ENCODE assay signal across 16 cellular contexts in genomic region chr22:18152519-18152918, GRCh38. TPM values are rescaled to one million over a fixed set of nuclear protein-coding genes. Genes with fewer than 3 reads are reported as not detected.
DNase-seq lines count a peak whose midpoint lies in the region; ATAC-seq and TF ChIP-seq lines count a peak whose summit lies in the region.
"Had no signal": no experiment of that assay in that cellular context is flagged by ENCODE, and none has a peak within 500 bp of the region (broad histone marks: within the 10 kb centered on the region; RNA-seq: fewer than 3 reads in every experiment).

No MANE protein-coding gene starts in this region.

- H3K36me3 ChIP-seq in prostate gland = no peaks in the 10 kb centered on the region

- ATAC-seq in Right ventricle myocardium superior (ENCODE audit: poor library complexity) = no peak
- ATAC-seq: HepG2, right cardiac atrium had no signal

- H3K4me3 ChIP-seq in prostate gland = no peak overlapping the region
- H3K4me3 ChIP-seq: dorsolateral prefrontal cortex had no signal

- no peaks in the 10 kb centered on the region for H3K9me3 ChIP-seq in prostate gland

- DNase-seq in stimulated activated CD4-positive, alpha-beta T cell treated with anti-CD3 and anti-CD28 coated beads, Interleukin-12 subunit alpha, Interleukin-12 subunit beta, amount 100 ng/mL, for 24 hours (ENCODE audit: low read depth in 2 of 2) = peak; percentile 2 to 11
- no peak for DNase-seq in stimulated activated CD4-positive, alpha-beta T cell treated with anti-CD3 and anti-CD28 coated beads, Interleukin-1b, Interleukin-23, amount 100 ng/mL, for 48 hours
- peak; percentile 25 for DNase-seq in activated CD8-positive, alpha-beta memory T cell treated with anti-CD3 and anti-CD28 coated beads, Interleukin-2, amount 50 U/mL, for 4 hours
- DNase-seq in germinal center (ENCODE audit: low spot score) (peak; percentile 3), Right ventricle myocardium superior (no peak), HT-29 (ENCODE audit: low spot score) (no peak), MV-4-11 (lab: John Stamatoyannopoulos, UW) (no peak), prostate gland (ENCODE audit: low spot score) (no peak)
- DNase-seq: amygdala, DMS79 treated with DMSO at 0.1 percent for 48 hours, dorsolateral prefrontal cortex, foreskin melanocyte, NCI-H1417 treated with DMSO at 0.1 percent for 48 hours, NCI-H82, right cardiac atrium had no signal

- no peak for TF ChIP-seq CTCF in prostate gland (IDR thresholded peaks at IDR 0.05)

- intact Hi-C loops in Right ventricle myocardium superior (cut with DNase I) (no loop called here), prostate gland (cut with DNase I) (no loop called here)

- 91% methylated on average over 8 of the region's 8 CpGs for WGBS in prostate gland

- H3K4me1 ChIP-seq in prostate gland (replicated peaks) = no peaks in the 10 kb centered on the region

- no peaks in the 10 kb centered on the region for H3K27me3 ChIP-seq in prostate gland (replicated peaks; ENCODE audit: insufficient read depth)
- H3K27me3 ChIP-seq: dorsolateral prefrontal cortex had no signal

- no peak overlapping the region for H3K27ac ChIP-seq in prostate gland
- H3K27ac ChIP-seq: dorsolateral prefrontal cortex had no signal

- no peak for TF ChIP-seq POLR2A in prostate gland (IDR thresholded peaks at IDR 0.05)

RNA-seq across cellular contexts. Expression of gene USP18, which starts 2.5 kb away (rescaled TPM):
- total RNA-seq in Right ventricle myocardium superior = 1.6 TPM
- total RNA-seq in HT-29 (2014; rRNA removed; shearing (Covaris generic)) = 8.6 and 10.0 TPM in 2 replicates
- 1 to 10 TPM; 6.0 to 6.5 TPM for total RNA-seq in prostate gland

RNA-seq across cellular contexts. Expression of gene TUBA8, which starts 41.9 kb away (rescaled TPM):
- total RNA-seq in Right ventricle myocardium superior = 247 TPM
- total RNA-seq in HT-29 (2014; rRNA removed; shearing (Covaris generic)) = 0.13 and 0.44 TPM in 2 replicates
- total RNA-seq in prostate gland = 1 to 10 TPM; 1.3 to 2.9 TPM

Comparison
In these comparisons a context has a peak if more than half of its experiments do, and no peak if none do; other contexts are left out.
1. DNase-seq: peak in stimulated activated CD4-positive, alpha-beta T cell treated with anti-CD3 and anti-CD28 coated beads, Interleukin-12 subunit alpha, Interleukin-12 subunit beta, amount 100 ng/mL, for 24 hours (2 of 2), activated CD8-positive, alpha-beta memory T cell treated with anti-CD3 and anti-CD28 coated beads, Interleukin-2, amount 50 U/mL, for 4 hours (single experiment) and germinal center (single experiment); none in stimulated activated CD4-positive, alpha-beta T cell treated with anti-CD3 and anti-CD28 coated beads, Interleukin-1b, Interleukin-23, amount 100 ng/mL, for 48 hours (single experiment), Right ventricle myocardium superior (single experiment), HT-29 (single experiment), MV-4-11 (single experiment) and prostate gland (single experiment).
2. RNA of gene TUBA8, which starts 41.9 kb away (total RNA-seq): 247 TPM in Right ventricle myocardium superior (single experiment); 1.3 to 2.9 TPM in prostate gland and 0.13 to 0.44 TPM in HT-29; every median in the first group is over 10 times any median in the second.